Comparison of ENCODE assay signal across 16 cellular contexts in genomic region chr5:149749481-149750365, GRCh38. TPM values are rescaled to one million over a fixed set of nuclear protein-coding genes. Genes with fewer than 3 reads are reported as not detected.
DNase-seq lines count a peak whose midpoint lies in the region; ATAC-seq and TF ChIP-seq lines count a peak whose summit lies in the region.
"Had no signal": no experiment of that assay in that cellular context is flagged by ENCODE, and none has a peak within 500 bp of the region (broad histone marks: within the 10 kb centered on the region; RNA-seq: fewer than 3 reads in every experiment).

No MANE protein-coding gene starts in this region.

- DNase-seq in activated naive CD8-positive, alpha-beta T cell treated with anti-CD3 and anti-CD28 coated beads, Interleukin-2, amount 50 U/mL, for 24 hours: no peak
- no peak for DNase-seq in activated naive CD8-positive, alpha-beta T cell treated with anti-CD3 and anti-CD28 coated beads for 36 hours
- DNase-seq in SIG-M5 treated with dmso at 0.1 percent for 504 hours (lab: John Stamatoyannopoulos, UW; ENCODE audit: unreplicated experiment): peak; percentile 95
- DNase-seq in right atrium auricular region (ENCODE audit: low spot score): no peak
- no peak for DNase-seq in GM03348 (ENCODE audit: low spot score)
- DNase-seq: activated B cell treated with CpG ODN at 0.5 μM for 24 hours; activated effector memory CD4-positive, alpha-beta T cell treated with Interleukin-2 at 50 U/mL for 16 hours; NCI-H146; PC-3; stimulated activated CD4-positive, alpha-beta T cell treated with anti-CD3 and anti-CD28 coated beads, Interleukin-2, amount 100 ng/mL, for 24 hours; testis had no signal

- H3K27ac Mint-ChIP-seq in activated naive CD8-positive, alpha-beta T cell treated with anti-CD3 and anti-CD28 coated beads, Interleukin-2, amount 50 U/mL, for 24 hours: no peak overlapping the region
- H3K27ac Mint-ChIP-seq in activated naive CD8-positive, alpha-beta T cell treated with anti-CD3 and anti-CD28 coated beads for 36 hours: no peak overlapping the region
- H3K27ac Mint-ChIP-seq: activated B cell treated with CpG ODN at 0.5 μM for 24 hours had no signal

- H3K27ac ChIP-seq in right atrium auricular region (peak overlapping the region; percentile 2 to 43), subcutaneous abdominal adipose tissue (ENCODE audit: low read depth, low read length) (peak overlapping the region; percentile 52)
- H3K27ac ChIP-seq: testis had no signal

- H3K9me3 ChIP-seq in right atrium auricular region (no peaks in the 10 kb centered on the region), subcutaneous abdominal adipose tissue (ENCODE audit: control insufficient read depth in 5 of 5, low read length in 5 of 5) (no peaks in the 10 kb centered on the region)
- H3K9me3 ChIP-seq: testis had no signal

- peaks cover 32% of the 10 kb centered on the region for H3K4me1 Mint-ChIP-seq in activated naive CD8-positive, alpha-beta T cell treated with anti-CD3 and anti-CD28 coated beads, Interleukin-2, amount 50 U/mL, for 24 hours
- peaks cover 22% of the 10 kb centered on the region for H3K4me1 Mint-ChIP-seq in activated naive CD8-positive, alpha-beta T cell treated with anti-CD3 and anti-CD28 coated beads for 36 hours
- H3K4me1 Mint-ChIP-seq: neural crest cell had no signal

- no peak for TF ChIP-seq CTCF in right atrium auricular region (IDR thresholded peaks at IDR 0.05)

- no peak overlapping the region for H3K4me3 Mint-ChIP-seq in activated naive CD8-positive, alpha-beta T cell treated with anti-CD3 and anti-CD28 coated beads, Interleukin-2, amount 50 U/mL, for 24 hours
- H3K4me3 Mint-ChIP-seq in activated naive CD8-positive, alpha-beta T cell treated with anti-CD3 and anti-CD28 coated beads for 36 hours: no peak overlapping the region
- H3K4me3 Mint-ChIP-seq: activated B cell treated with CpG ODN at 0.5 μM for 24 hours, neural crest cell had no signal

- H3K36me3 ChIP-seq in right atrium auricular region (no peaks in the 10 kb centered on the region), subcutaneous abdominal adipose tissue (ENCODE audit: control insufficient read depth in 5 of 5, insufficient read depth in 5 of 5, low read length in 5 of 5) (no peaks in the 10 kb centered on the region)

- no peaks in the 10 kb centered on the region for H3K27me3 ChIP-seq in right atrium auricular region
- no peaks in the 10 kb centered on the region for H3K27me3 ChIP-seq in subcutaneous abdominal adipose tissue (ENCODE audit: control insufficient read depth in 5 of 5, insufficient read depth in 4 of 5, low read length in 5 of 5)
- H3K27me3 ChIP-seq: dorsolateral prefrontal cortex, testis had no signal

- no peaks in the 10 kb centered on the region for H3K27me3 Mint-ChIP-seq in activated naive CD8-positive, alpha-beta T cell treated with anti-CD3 and anti-CD28 coated beads, Interleukin-2, amount 50 U/mL, for 24 hours
- no peaks in the 10 kb centered on the region for H3K27me3 Mint-ChIP-seq in activated naive CD8-positive, alpha-beta T cell treated with anti-CD3 and anti-CD28 coated beads for 36 hours
- H3K27me3 Mint-ChIP-seq: activated B cell treated with CpG ODN at 0.5 μM for 24 hours had no signal

- H3K9ac ChIP-seq in subcutaneous abdominal adipose tissue (ENCODE audit: low read length in 5 of 5): peak overlapping the region in 1 of 5 donors; percentile 56

- no peaks in the 10 kb centered on the region for H3K9me3 Mint-ChIP-seq in activated naive CD8-positive, alpha-beta T cell treated with anti-CD3 and anti-CD28 coated beads, Interleukin-2, amount 50 U/mL, for 24 hours
- H3K9me3 Mint-ChIP-seq in activated naive CD8-positive, alpha-beta T cell treated with anti-CD3 and anti-CD28 coated beads for 36 hours: no peaks in the 10 kb centered on the region
- H3K9me3 Mint-ChIP-seq: activated B cell treated with CpG ODN at 0.5 μM for 24 hours, neural crest cell had no signal

- ATAC-seq in activated naive CD8-positive, alpha-beta T cell treated with anti-CD3 and anti-CD28 coated beads, Interleukin-2, amount 50 U/mL, for 24 hours: peak; percentile 67
- ATAC-seq in HG03439 (IDR thresholded peaks at IDR 0.05; ENCODE audit: unreplicated experiment) (no peak), HG02870 (IDR thresholded peaks at IDR 0.05; ENCODE audit: unreplicated experiment) (no peak)
- ATAC-seq: PC-3 had no signal

- H3K36me3 Mint-ChIP-seq in activated naive CD8-positive, alpha-beta T cell treated with anti-CD3 and anti-CD28 coated beads, Interleukin-2, amount 50 U/mL, for 24 hours (ENCODE audit: low read depth): no peaks in the 10 kb centered on the region
- peaks cover 3% of the 10 kb centered on the region for H3K36me3 Mint-ChIP-seq in activated naive CD8-positive, alpha-beta T cell treated with anti-CD3 and anti-CD28 coated beads for 36 hours

- H3K4me1 ChIP-seq in right atrium auricular region (peaks cover 0 to 22% of the 10 kb centered on the region in 2 donors), subcutaneous abdominal adipose tissue (ENCODE audit: control insufficient read depth in 5 of 5, insufficient read depth in 5 of 5, low read length in 5 of 5) (peaks cover 0 to 45% (median 20%) of the 10 kb centered on the region in 5 donors)
- H3K4me1 ChIP-seq: testis had no signal

- H3K4me3 ChIP-seq in right atrium auricular region: no peak overlapping the region
- no peak overlapping the region for H3K4me3 ChIP-seq in subcutaneous abdominal adipose tissue (ENCODE audit: low read depth in 1 of 5, low read length in 5 of 5)
- H3K4me3 ChIP-seq: dorsolateral prefrontal cortex, testis had no signal

RNA-seq across cellular contexts. Expression of gene PPARGC1B, which starts 19.6 kb away (rescaled TPM):
- 10 to 100 TPM; 10.6 to 10.9 TPM for total RNA-seq in activated naive CD8-positive, alpha-beta T cell treated with anti-CD3 and anti-CD28 coated beads for 36 hours
- 10 to 100 TPM; 10.1 to 11.4 TPM for total RNA-seq in right atrium auricular region
